In genomic region chr1:66446261-66447001, GRCh38 we compare ENCODE assay signal across 8 cellular contexts.
DNase-seq lines count a peak whose midpoint lies in the region; ATAC-seq and TF ChIP-seq lines count a peak whose summit lies in the region.

No MANE protein-coding gene starts in this region.

- H3K4me1 ChIP-seq in sigmoid colon = peaks cover 0 to 34% (median 24%) of the 10 kb centered on the region in 4 donors

- H3K27ac ChIP-seq in angular gyrus (ENCODE audit: low read depth, low read length) = peak overlapping the region; percentile 70
- H3K27ac ChIP-seq in sigmoid colon = no peak overlapping the region

- no peaks in the 10 kb centered on the region for H3K36me3 ChIP-seq in sigmoid colon

- H3K9me3 ChIP-seq in sigmoid colon = no peaks in the 10 kb centered on the region

- TF ChIP-seq CTCF in sigmoid colon (IDR thresholded peaks at IDR 0.05) = peak; percentile 77 to 87 (median 81)

- H3K4me3 ChIP-seq in sigmoid colon = no peak overlapping the region

- TF ChIP-seq EP300 in sigmoid colon (IDR thresholded peaks at IDR 0.05) = no peak

- WGBS in sigmoid colon, 2 donors = 20 to 21% methylated on average over 8 of the region's 8 CpGs

- intact Hi-C loops in left ventricle myocardium superior (cut with micrococcal nuclease) (loop anchor here (2.0 kb wide), 2 partner anchors 194 to 488 kb away; no protein-coding TSS in a partner anchor), sigmoid colon (cut with DNase I) (loop anchor here (1.0 to 10.0 kb wide), 5 partner anchors 114 to 487 kb away; no protein-coding TSS in a partner anchor)

- TF ChIP-seq POLR2A in sigmoid colon (IDR thresholded peaks at IDR 0.05) = no peak

- ATAC-seq in GM21528 (IDR thresholded peaks at IDR 0.05; ENCODE audit: low FRiP score, unreplicated experiment) = peak; percentile 55
- peak; percentile 53 for ATAC-seq in left ventricle myocardium superior

- DNase-seq in activated CD4-positive, alpha-beta T cell treated with anti-CD3 and anti-CD28 coated beads for 48 hours = peak; percentile 32
- no peak for DNase-seq in activated CD4-positive, alpha-beta T cell treated with anti-CD3 and anti-CD28 coated beads for 1 hour
- peak; percentile 42 for DNase-seq in HuH-7 (ENCODE audit: low spot score)
- DNase-seq in NOMO-1 treated with dmso at 0.1 percent for 144 hours (lab: John Stamatoyannopoulos, UW; ENCODE audit: unreplicated experiment) = peak; percentile 27
- no peak for DNase-seq in left ventricle myocardium superior
- no peak for DNase-seq in sigmoid colon

- H3K27me3 ChIP-seq in sigmoid colon = no peaks in the 10 kb centered on the region

Comparison
In these comparisons a context has a peak if more than half of its experiments do, and no peak if none do; other contexts are left out.
1. DNase-seq: peak in activated CD4-positive, alpha-beta T cell treated with anti-CD3 and anti-CD28 coated beads for 48 hours (single experiment), HuH-7 (single experiment) and NOMO-1 treated with dmso at 0.1 percent for 144 hours (single experiment); none in activated CD4-positive, alpha-beta T cell treated with anti-CD3 and anti-CD28 coated beads for 1 hour (single experiment), left ventricle myocardium superior (single experiment) and sigmoid colon (single experiment).